In genomic region chr11:57649826-57650738, GRCh38 we compare ENCODE assay signal across 8 cellular contexts. TPM values are rescaled to one million over a fixed set of nuclear protein-coding genes. Genes with fewer than 3 reads are reported as not detected.
A peak's percentile ranks its signal among the peaks of the same experiment; 100 is the strongest.
DNase-seq lines count a peak whose midpoint lies in the region; ATAC-seq and TF ChIP-seq lines count a peak whose summit lies in the region.

A gene with protein sequence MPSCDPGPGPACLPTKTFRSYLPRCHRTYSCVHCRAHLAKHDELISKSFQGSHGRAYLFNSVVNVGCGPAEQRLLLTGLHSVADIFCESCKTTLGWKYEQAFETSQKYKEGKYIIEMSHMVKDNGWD (minus strand): TSS chr11:57649912. CDS start chr11:57647107, 2,805 bp downstream.

- peaks cover 36% of the 10 kb centered on the region for H3K27me3 ChIP-seq in colonic mucosa
- peaks cover 7% of the 10 kb centered on the region for H3K27me3 ChIP-seq in layer of hippocampus (ENCODE audit: control insufficient read depth, insufficient read depth, low read length)

- no peaks in the 10 kb centered on the region for H3K36me3 ChIP-seq in colonic mucosa

- H3K9me3 ChIP-seq in colonic mucosa = no peaks in the 10 kb centered on the region

- peak within 1 kb of the TSS; percentile 1 to 46 for H3K9ac ChIP-seq in colonic mucosa (ENCODE audit: low read depth in 2 of 2, low read length in 2 of 2)

- peaks cover 49% of the 10 kb centered on the region for H3K4me1 Mint-ChIP-seq in activated CD4-positive, alpha-beta T cell treated with anti-CD3 and anti-CD28 coated beads, Interleukin-2, amount 10 ng/mL, durations not matched to agents 24 days and 14 days

- ATAC-seq in GM21381 (IDR thresholded peaks at IDR 0.05; ENCODE audit: unreplicated experiment) (no peak), HG03159 (IDR thresholded peaks at IDR 0.05; ENCODE audit: unreplicated experiment) (no peak)

- H3K36me3 Mint-ChIP-seq in activated CD4-positive, alpha-beta T cell treated with anti-CD3 and anti-CD28 coated beads, Interleukin-2, amount 10 ng/mL, durations not matched to agents 24 days and 14 days (ENCODE audit: low read depth) = no peaks in the 10 kb centered on the region

- H3K4me3 Mint-ChIP-seq in activated CD4-positive, alpha-beta T cell treated with anti-CD3 and anti-CD28 coated beads, Interleukin-2, amount 10 ng/mL, durations not matched to agents 24 days and 14 days = peak within 1 kb of the TSS; percentile 86

- no peaks in the 10 kb centered on the region for H3K9me3 Mint-ChIP-seq in activated CD4-positive, alpha-beta T cell treated with anti-CD3 and anti-CD28 coated beads, Interleukin-2, amount 10 ng/mL, durations not matched to agents 24 days and 14 days

- no peaks in the 10 kb centered on the region for H3K4me1 ChIP-seq in colonic mucosa

- peak within 1 kb of the TSS; percentile 22 for H3K4me3 ChIP-seq in colonic mucosa

- no peak for TF ChIP-seq CTCF in colonic mucosa (IDR thresholded peaks at IDR 0.05)

- peak within 1 kb of the TSS; percentile 75 for H3K27ac Mint-ChIP-seq in activated CD4-positive, alpha-beta T cell treated with anti-CD3 and anti-CD28 coated beads, Interleukin-2, amount 10 ng/mL, durations not matched to agents 24 days and 14 days

- H3K27ac ChIP-seq in colonic mucosa (no peak within 1 kb of the TSS), layer of hippocampus (ENCODE audit: low read depth, low read length) (peak within 1 kb of the TSS; percentile 67)

- peak; percentile 77 for DNase-seq in COLO829 (ENCODE audit: low spot score)
- DNase-seq in LHCN-M2 (ENCODE audit: low read depth) = peak; percentile 73
- peak; percentile 88 for DNase-seq in activated CD4-positive, alpha-beta T cell treated with anti-CD3 and anti-CD28 coated beads, Interleukin-2, amount 10 ng/mL, durations not matched to agents 24 days and 14 days
- DNase-seq in colonic mucosa = no peak
- peak; percentile 44 to 72 for DNase-seq in stimulated activated CD4-positive, alpha-beta T cell treated with anti-CD3 and anti-CD28 coated beads, Interleukin-4, amount 100 ng/mL, for 4 hours

- intact Hi-C loops in activated CD4-positive, alpha-beta T cell treated with anti-CD3 and anti-CD28 coated beads, Interleukin-2, amount 10 ng/mL, durations not matched to agents 24 days and 14 days (cut with micrococcal nuclease) = loop anchor here (1.0 to 5.0 kb wide), 2 partner anchors 7 to 313 kb away; partner anchors contain the start of genes CLP1, P2RX3 and SSRP1
- intact Hi-C loops in colonic mucosa (cut with DNase I) = loop anchor here (10.0 kb wide), 1 partner anchor 115 kb away; the partner anchor contains the start of genes SMTNL1 and TIMM10

- peaks cover 34% of the 10 kb centered on the region for H3K27me3 Mint-ChIP-seq in activated CD4-positive, alpha-beta T cell treated with anti-CD3 and anti-CD28 coated beads, Interleukin-2, amount 10 ng/mL, durations not matched to agents 24 days and 14 days

RNA-seq across cellular contexts. Expression of the gene that starts here (rescaled TPM):
- total RNA-seq in LHCN-M2 (2014; rRNA removed) (0.32 and 0.46 TPM in 2 replicates), colonic mucosa (under 1 TPM; 0.44 to 0.98 TPM)
- 0.35 TPM for polyA plus RNA-seq in LHCN-M2 (2012)
- total RNA-seq in activated CD4-positive, alpha-beta T cell treated with anti-CD3 and anti-CD28 coated beads, Interleukin-2, amount 10 ng/mL, durations not matched to agents 24 days and 14 days = 0.40 and 0.47 TPM in 2 replicates

Comparison
In these comparisons a context has a peak if more than half of its experiments do, and no peak if none do; other contexts are left out.
1. Peak in DNase-seq in LHCN-M2; RNA of the gene not detected or under 1 TPM.
2. Peak in DNase-seq in activated CD4-positive, alpha-beta T cell treated with anti-CD3 and anti-CD28 coated beads, Interleukin-2, amount 10 ng/mL, durations not matched to agents 24 days and 14 days; RNA of the gene not detected or under 1 TPM.